In the genomic region with DNA sequence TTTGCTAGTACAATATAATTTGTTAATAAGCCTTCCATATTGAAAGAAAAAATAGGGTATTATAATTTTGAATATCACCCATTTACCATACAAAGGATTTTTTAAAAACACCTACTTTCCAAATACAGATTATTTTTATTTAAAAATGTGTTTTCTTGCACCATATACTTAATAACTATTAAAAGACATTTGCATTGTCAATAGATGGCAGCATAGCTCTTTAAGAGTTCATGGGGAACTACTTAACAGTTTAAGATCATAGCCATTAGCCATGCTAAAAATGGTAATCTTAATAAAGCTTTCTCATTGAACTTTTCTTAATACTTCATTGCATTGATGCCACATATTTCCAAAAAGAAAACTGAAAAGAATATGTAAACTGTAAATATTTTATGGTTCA, we compare ENCODE assay signal across 8 cellular contexts.
A peak's percentile ranks its signal among the peaks of the same experiment; 100 is the strongest.
DNase-seq lines count a peak whose midpoint lies in the region; ATAC-seq, FAIRE-seq and TF ChIP-seq lines count a peak whose summit lies in the region.

No MANE protein-coding gene starts in this region.

- H3K27ac ChIP-seq in caudate nucleus (ENCODE audit: low read depth, low read length): no peak overlapping the region

- H3K9me3 Mint-ChIP-seq in HFFc6: no peaks in the 10 kb centered on the region; the same call in 1 of the 2 replicates
- no peaks in the 10 kb centered on the region for H3K9me3 Mint-ChIP-seq in activated CD4-positive, alpha-beta T cell treated with anti-CD3 and anti-CD28 coated beads for 36 hours (ENCODE audit: low read depth)

- intact Hi-C loops in activated CD4-positive, alpha-beta T cell treated with anti-CD3 and anti-CD28 coated beads for 36 hours (cut with DNase I, micrococcal nuclease): loop anchor here in 1 of 2 experiments (5.0 kb wide), 1 partner anchor 1550 kb away; no protein-coding TSS in a partner anchor

- no peaks in the 10 kb centered on the region for H3K36me3 Mint-ChIP-seq in HFFc6 (ENCODE audit: low read depth)
- no peaks in the 10 kb centered on the region for H3K36me3 Mint-ChIP-seq in activated CD4-positive, alpha-beta T cell treated with anti-CD3 and anti-CD28 coated beads for 36 hours (ENCODE audit: low read depth)

- CTCF ChIA-PET in activated CD4-positive, alpha-beta T cell treated with anti-CD3 and anti-CD28 coated beads for 36 hours (lab: Charles Lee): no interaction called here

- no peak overlapping the region for H3K4me3 Mint-ChIP-seq in HFFc6
- no peak overlapping the region for H3K4me3 Mint-ChIP-seq in activated CD4-positive, alpha-beta T cell treated with anti-CD3 and anti-CD28 coated beads for 36 hours

- DNase-seq in HFFc6: peak; percentile 57
- DNase-seq in OCI-M1 (lab: John Stamatoyannopoulos, UW): peak; percentile 72
- DNase-seq in fibroblast of villous mesenchyme (ENCODE audit: low read depth): peak; percentile 45
- no peak for DNase-seq in activated CD4-positive, alpha-beta T cell treated with anti-CD3 and anti-CD28 coated beads for 36 hours
- DNase-seq in caudate nucleus (lab: John Stamatoyannopoulos, UW): no peak

- no peaks in the 10 kb centered on the region for H3K4me1 Mint-ChIP-seq in HFFc6 (ENCODE audit: low read depth)
- H3K4me1 Mint-ChIP-seq in activated CD4-positive, alpha-beta T cell treated with anti-CD3 and anti-CD28 coated beads for 36 hours: no peaks in the 10 kb centered on the region

- POLR2A ChIA-PET in activated CD4-positive, alpha-beta T cell treated with anti-CD3 and anti-CD28 coated beads for 36 hours (lab: Charles Lee): no interaction called here

- peak; percentile 98 for FAIRE-seq in A204.1 (lab: Jason Lieb, UNC)

- TF ChIP-seq CTCF in HFFc6 (IDR thresholded peaks at IDR 0.05) (peak; percentile 65; the same call in 1 of the 2 replicates), fibroblast of villous mesenchyme (IDR thresholded peaks at IDR 0.05; ENCODE audit: insufficient read depth, low read depth, low read length) (peak; percentile 32)

- no peaks in the 10 kb centered on the region; the same call in 1 of the 2 replicates for H3K27me3 Mint-ChIP-seq in HFFc6 (ENCODE audit: insufficient read depth)
- no peaks in the 10 kb centered on the region for H3K27me3 Mint-ChIP-seq in activated CD4-positive, alpha-beta T cell treated with anti-CD3 and anti-CD28 coated beads for 36 hours

- H3K27ac Mint-ChIP-seq in HFFc6: no peak overlapping the region
- no peak overlapping the region for H3K27ac Mint-ChIP-seq in activated CD4-positive, alpha-beta T cell treated with anti-CD3 and anti-CD28 coated beads for 36 hours

- H3K4me3 ChIP-seq in fibroblast of villous mesenchyme (ENCODE audit: low read depth, low read length): no peak overlapping the region

- ATAC-seq in HG03469 (IDR thresholded peaks at IDR 0.05; ENCODE audit: unreplicated experiment): no peak
- no peak for ATAC-seq in HG03342 (IDR thresholded peaks at IDR 0.05; ENCODE audit: unreplicated experiment)
- ATAC-seq in activated CD4-positive, alpha-beta T cell treated with anti-CD3 and anti-CD28 coated beads for 36 hours: no peak

Comparison
In these comparisons a context has a peak if more than half of its experiments do, and no peak if none do; other contexts are left out.
1. DNase-seq: peak in HFFc6 (single experiment), OCI-M1 (single experiment) and fibroblast of villous mesenchyme (single experiment); none in activated CD4-positive, alpha-beta T cell treated with anti-CD3 and anti-CD28 coated beads for 36 hours (single experiment) and caudate nucleus (0 of 61).